Comparison of ENCODE assay signal across 1 cellular context in the genomic region with DNA sequence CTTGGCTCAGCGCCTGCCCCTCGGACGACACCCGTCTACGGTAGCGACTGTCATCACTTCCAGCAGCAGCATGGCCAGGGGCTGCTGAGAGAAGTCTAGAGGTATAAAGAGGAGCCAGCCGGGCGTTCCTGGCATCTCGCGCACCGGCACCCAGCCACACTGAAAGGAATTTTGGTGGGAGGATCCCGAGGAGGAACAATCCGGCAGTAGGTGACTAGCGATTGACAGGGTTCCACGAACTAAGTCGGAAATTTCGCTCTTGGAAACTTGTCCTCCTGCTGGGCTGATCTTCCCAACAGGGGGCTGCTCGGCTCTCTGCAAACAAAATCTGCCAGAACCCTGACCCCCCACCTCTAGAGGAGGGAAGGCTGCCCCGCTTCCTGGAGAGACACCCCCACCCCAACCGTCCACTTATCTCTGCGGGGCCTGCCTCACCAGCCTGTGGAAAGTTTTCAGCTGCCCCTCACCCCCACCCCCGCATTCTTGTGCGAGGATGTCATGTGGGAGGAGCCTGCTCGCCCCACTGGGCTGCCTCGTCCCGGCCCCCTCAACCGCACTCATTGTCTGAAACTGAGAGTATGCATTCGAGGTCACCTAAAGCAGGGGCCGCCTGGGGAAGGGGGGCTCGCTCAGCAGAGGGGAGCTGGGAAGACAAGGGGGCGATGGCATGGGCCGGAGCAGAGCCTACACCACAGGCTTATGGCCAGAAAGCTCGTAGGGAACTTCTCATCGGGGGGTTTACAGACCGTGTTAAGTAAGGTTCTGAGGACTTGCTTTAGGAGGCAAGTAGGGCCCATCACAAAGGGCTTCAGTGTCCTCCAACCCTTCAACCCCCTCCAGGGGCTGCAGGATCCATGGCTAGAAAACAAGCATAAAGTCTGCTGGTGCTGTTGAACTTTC.
TF ChIP-seq lines count a peak whose summit lies in the region.

No MANE protein-coding gene starts in this region.

TF ChIP-seq in HepG2, 621 proteins besides CTCF, POLR2A, EP300 and RAD21 (continued from another document and continues in another):
- TF ChIP-seq, protein P1, sequence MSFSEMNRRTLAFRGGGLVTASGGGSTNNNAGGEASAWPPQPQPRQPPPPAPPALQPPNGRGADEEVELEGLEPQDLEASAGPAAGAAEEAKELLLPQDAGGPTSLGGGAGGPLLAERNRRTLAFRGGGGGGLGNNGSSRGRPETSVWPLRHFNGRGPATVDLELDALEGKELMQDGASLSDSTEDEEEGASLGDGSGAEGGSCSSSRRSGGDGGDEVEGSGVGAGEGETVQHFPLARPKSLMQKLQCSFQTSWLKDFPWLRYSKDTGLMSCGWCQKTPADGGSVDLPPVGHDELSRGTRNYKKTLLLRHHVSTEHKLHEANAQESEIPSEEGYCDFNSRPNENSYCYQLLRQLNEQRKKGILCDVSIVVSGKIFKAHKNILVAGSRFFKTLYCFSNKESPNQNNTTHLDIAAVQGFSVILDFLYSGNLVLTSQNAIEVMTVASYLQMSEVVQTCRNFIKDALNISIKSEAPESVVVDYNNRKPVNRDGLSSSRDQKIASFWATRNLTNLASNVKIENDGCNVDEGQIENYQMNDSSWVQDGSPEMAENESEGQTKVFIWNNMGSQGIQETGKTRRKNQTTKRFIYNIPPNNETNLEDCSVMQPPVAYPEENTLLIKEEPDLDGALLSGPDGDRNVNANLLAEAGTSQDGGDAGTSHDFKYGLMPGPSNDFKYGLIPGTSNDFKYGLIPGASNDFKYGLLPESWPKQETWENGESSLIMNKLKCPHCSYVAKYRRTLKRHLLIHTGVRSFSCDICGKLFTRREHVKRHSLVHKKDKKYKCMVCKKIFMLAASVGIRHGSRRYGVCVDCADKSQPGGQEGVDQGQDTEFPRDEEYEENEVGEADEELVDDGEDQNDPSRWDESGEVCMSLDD (CRISPR knock-in tag; IDR thresholded peaks at IDR 0.05; ENCODE audit: borderline replicate concordance), result peak; percentile 75; the same call in 1 of the 2 replicates
- TF ChIP-seq, protein P2, sequence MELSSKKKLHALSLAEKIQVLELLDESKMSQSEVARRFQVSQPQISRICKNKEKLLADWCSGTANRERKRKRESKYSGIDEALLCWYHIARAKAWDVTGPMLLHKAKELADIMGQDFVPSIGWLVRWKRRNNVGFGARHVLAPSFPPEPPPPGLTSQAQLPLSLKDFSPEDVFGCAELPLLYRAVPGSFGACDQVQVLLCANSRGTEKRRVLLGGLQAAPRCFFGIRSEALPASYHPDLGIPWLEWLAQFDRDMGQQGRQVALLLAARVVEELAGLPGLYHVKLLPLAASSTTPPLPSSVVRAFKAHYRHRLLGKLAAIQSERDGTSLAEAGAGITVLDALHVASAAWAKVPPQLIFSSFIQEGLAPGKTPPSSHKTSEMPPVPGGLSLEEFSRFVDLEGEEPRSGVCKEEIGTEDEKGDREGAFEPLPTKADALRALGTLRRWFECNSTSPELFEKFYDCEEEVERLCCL (CRISPR knock-in tag; IDR thresholded peaks at IDR 0.05; ENCODE audit: borderline replicate concordance), result no peak
- TF ChIP-seq HNRNPUL1 (IDR thresholded peaks at IDR 0.05; ENCODE audit: low read depth, low read length) (no peak), HCFC1 (IDR thresholded peaks at IDR 0.05; ENCODE audit: low read depth, low read length) (no peak), SRY (CRISPR knock-in tag; IDR thresholded peaks at IDR 0.05) (peak; percentile 76; the same call in 1 of the 2 replicates), REL (CRISPR knock-in tag; conservative IDR thresholded peaks at IDR 0.05) (no peak), NFE2L1 (CRISPR knock-in tag; IDR thresholded peaks at IDR 0.05; ENCODE audit: borderline replicate concordance) (no peak), ZNF484 (CRISPR knock-in tag; IDR thresholded peaks at IDR 0.05; ENCODE audit: borderline replicate concordance, low read depth) (no peak), ZNF564 (CRISPR knock-in tag; IDR thresholded peaks at IDR 0.05) (no peak), ZSCAN20 (CRISPR knock-in tag; IDR thresholded peaks at IDR 0.05; ENCODE audit: borderline replicate concordance) (no peak), ZNF496 (CRISPR knock-in tag; IDR thresholded peaks at IDR 0.05; ENCODE audit: insufficient replicate concordance) (no peak), CBX2 (IDR thresholded peaks at IDR 0.05; ENCODE audit: low read depth, low read length) (no peak), CBX2 (CRISPR knock-in tag; IDR thresholded peaks at IDR 0.05; ENCODE audit: low read depth) (no peak)
- TF ChIP-seq, protein P3, sequence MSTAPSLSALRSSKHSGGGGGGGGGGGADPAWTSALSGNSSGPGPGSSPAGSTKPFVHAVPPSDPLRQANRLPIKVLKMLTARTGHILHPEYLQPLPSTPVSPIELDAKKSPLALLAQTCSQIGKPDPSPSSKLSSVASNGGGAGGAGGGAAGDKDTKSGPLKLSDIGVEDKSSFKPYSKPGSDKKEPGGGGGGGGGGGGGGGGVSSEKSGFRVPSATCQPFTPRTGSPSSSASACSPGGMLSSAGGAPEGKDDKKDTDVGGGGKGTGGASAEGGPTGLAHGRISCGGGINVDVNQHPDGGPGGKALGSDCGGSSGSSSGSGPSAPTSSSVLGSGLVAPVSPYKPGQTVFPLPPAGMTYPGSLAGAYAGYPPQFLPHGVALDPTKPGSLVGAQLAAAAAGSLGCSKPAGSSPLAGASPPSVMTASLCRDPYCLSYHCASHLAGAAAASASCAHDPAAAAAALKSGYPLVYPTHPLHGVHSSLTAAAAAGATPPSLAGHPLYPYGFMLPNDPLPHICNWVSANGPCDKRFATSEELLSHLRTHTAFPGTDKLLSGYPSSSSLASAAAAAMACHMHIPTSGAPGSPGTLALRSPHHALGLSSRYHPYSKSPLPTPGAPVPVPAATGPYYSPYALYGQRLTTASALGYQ (CRISPR knock-in tag; IDR thresholded peaks at IDR 0.05), result no peak
- TF ChIP-seq, protein P4, sequence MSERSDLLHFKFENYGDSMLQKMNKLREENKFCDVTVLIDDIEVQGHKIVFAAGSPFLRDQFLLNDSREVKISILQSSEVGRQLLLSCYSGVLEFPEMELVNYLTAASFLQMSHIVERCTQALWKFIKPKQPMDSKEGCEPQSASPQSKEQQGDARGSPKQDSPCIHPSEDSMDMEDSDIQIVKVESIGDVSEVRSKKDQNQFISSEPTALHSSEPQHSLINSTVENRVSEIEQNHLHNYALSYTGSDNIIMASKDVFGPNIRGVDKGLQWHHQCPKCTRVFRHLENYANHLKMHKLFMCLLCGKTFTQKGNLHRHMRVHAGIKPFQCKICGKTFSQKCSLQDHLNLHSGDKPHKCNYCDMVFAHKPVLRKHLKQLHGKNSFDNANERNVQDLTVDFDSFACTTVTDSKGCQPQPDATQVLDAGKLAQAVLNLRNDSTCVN (CRISPR knock-in tag; IDR thresholded peaks at IDR 0.05; ENCODE audit: borderline replicate concordance), result no peak; the same call in 1 of the 2 replicates
- TF ChIP-seq, protein P5, sequence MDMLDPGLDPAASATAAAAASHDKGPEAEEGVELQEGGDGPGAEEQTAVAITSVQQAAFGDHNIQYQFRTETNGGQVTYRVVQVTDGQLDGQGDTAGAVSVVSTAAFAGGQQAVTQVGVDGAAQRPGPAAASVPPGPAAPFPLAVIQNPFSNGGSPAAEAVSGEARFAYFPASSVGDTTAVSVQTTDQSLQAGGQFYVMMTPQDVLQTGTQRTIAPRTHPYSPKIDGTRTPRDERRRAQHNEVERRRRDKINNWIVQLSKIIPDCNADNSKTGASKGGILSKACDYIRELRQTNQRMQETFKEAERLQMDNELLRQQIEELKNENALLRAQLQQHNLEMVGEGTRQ (IDR thresholded peaks at IDR 0.05; ENCODE audit: low read depth, low read length), result no peak
- TF ChIP-seq, protein P5 (CRISPR knock-in tag; IDR thresholded peaks at IDR 0.05; ENCODE audit: borderline replicate concordance), result no peak
- TF ChIP-seq, protein P6, sequence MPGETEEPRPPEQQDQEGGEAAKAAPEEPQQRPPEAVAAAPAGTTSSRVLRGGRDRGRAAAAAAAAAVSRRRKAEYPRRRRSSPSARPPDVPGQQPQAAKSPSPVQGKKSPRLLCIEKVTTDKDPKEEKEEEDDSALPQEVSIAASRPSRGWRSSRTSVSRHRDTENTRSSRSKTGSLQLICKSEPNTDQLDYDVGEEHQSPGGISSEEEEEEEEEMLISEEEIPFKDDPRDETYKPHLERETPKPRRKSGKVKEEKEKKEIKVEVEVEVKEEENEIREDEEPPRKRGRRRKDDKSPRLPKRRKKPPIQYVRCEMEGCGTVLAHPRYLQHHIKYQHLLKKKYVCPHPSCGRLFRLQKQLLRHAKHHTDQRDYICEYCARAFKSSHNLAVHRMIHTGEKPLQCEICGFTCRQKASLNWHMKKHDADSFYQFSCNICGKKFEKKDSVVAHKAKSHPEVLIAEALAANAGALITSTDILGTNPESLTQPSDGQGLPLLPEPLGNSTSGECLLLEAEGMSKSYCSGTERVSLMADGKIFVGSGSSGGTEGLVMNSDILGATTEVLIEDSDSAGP (CRISPR knock-in tag; IDR thresholded peaks at IDR 0.05; ENCODE audit: borderline replicate concordance), result no peak
- TF ChIP-seq, protein P7, sequence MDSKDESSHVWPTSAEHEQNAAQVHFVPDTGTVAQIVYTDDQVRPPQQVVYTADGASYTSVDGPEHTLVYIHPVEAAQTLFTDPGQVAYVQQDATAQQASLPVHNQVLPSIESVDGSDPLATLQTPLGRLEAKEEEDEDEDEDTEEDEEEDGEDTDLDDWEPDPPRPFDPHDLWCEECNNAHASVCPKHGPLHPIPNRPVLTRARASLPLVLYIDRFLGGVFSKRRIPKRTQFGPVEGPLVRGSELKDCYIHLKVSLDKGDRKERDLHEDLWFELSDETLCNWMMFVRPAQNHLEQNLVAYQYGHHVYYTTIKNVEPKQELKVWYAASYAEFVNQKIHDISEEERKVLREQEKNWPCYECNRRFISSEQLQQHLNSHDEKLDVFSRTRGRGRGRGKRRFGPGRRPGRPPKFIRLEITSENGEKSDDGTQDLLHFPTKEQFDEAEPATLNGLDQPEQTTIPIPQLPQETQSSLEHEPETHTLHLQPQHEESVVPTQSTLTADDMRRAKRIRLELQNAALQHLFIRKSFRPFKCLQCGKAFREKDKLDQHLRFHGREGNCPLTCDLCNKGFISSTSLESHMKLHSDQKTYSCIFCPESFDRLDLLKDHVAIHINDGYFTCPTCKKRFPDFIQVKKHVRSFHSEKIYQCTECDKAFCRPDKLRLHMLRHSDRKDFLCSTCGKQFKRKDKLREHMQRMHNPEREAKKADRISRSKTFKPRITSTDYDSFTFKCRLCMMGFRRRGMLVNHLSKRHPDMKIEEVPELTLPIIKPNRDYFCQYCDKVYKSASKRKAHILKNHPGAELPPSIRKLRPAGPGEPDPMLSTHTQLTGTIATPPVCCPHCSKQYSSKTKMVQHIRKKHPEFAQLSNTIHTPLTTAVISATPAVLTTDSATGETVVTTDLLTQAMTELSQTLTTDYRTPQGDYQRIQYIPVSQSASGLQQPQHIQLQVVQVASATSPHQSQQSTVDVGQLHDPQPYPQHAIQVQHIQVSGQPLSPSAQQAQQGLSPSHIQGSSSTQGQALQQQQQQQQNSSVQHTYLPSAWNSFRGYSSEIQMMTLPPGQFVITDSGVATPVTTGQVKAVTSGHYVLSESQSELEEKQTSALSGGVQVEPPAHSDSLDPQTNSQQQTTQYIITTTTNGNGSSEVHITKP (CRISPR knock-in tag; IDR thresholded peaks at IDR 0.05; ENCODE audit: low read depth), result peak; percentile 49; the same call in 1 of the 2 replicates
- TF ChIP-seq, protein P8, sequence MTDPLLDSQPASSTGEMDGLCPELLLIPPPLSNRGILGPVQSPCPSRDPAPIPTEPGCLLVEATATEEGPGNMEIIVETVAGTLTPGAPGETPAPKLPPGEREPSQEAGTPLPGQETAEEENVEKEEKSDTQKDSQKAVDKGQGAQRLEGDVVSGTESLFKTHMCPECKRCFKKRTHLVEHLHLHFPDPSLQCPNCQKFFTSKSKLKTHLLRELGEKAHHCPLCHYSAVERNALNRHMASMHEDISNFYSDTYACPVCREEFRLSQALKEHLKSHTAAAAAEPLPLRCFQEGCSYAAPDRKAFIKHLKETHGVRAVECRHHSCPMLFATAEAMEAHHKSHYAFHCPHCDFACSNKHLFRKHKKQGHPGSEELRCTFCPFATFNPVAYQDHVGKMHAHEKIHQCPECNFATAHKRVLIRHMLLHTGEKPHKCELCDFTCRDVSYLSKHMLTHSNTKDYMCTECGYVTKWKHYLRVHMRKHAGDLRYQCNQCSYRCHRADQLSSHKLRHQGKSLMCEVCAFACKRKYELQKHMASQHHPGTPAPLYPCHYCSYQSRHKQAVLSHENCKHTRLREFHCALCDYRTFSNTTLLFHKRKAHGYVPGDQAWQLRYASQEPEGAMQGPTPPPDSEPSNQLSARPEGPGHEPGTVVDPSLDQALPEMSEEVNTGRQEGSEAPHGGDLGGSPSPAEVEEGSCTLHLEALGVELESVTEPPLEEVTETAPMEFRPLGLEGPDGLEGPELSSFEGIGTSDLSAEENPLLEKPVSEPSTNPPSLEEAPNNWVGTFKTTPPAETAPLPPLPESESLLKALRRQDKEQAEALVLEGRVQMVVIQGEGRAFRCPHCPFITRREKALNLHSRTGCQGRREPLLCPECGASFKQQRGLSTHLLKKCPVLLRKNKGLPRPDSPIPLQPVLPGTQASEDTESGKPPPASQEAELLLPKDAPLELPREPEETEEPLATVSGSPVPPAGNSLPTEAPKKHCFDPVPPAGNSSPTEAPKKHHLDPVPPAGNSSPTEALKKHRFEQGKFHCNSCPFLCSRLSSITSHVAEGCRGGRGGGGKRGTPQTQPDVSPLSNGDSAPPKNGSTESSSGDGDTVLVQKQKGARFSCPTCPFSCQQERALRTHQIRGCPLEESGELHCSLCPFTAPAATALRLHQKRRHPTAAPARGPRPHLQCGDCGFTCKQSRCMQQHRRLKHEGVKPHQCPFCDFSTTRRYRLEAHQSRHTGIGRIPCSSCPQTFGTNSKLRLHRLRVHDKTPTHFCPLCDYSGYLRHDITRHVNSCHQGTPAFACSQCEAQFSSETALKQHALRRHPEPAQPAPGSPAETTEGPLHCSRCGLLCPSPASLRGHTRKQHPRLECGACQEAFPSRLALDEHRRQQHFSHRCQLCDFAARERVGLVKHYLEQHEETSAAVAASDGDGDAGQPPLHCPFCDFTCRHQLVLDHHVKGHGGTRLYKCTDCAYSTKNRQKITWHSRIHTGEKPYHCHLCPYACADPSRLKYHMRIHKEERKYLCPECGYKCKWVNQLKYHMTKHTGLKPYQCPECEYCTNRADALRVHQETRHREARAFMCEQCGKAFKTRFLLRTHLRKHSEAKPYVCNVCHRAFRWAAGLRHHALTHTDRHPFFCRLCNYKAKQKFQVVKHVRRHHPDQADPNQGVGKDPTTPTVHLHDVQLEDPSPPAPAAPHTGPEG (CRISPR knock-in tag; IDR thresholded peaks at IDR 0.05), result no peak
- TF ChIP-seq, protein P9, sequence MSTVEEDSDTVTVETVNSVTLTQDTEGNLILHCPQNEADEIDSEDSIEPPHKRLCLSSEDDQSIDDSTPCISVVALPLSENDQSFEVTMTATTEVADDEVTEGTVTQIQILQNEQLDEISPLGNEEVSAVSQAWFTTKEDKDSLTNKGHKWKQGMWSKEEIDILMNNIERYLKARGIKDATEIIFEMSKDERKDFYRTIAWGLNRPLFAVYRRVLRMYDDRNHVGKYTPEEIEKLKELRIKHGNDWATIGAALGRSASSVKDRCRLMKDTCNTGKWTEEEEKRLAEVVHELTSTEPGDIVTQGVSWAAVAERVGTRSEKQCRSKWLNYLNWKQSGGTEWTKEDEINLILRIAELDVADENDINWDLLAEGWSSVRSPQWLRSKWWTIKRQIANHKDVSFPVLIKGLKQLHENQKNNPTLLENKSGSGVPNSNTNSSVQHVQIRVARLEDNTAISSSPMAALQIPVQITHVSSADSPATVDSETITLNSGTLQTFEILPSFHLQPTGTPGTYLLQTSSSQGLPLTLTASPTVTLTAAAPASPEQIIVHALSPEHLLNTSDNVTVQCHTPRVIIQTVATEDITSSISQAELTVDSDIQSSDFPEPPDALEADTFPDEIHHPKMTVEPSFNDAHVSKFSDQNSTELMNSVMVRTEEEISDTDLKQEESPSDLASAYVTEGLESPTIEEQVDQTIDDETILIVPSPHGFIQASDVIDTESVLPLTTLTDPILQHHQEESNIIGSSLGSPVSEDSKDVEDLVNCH (CRISPR knock-in tag; IDR thresholded peaks at IDR 0.05), result no peak
